Comparison of ENCODE assay signal across 8 cellular contexts in genomic region chr13:40589285-40590109, GRCh38.
A peak's percentile ranks its signal among the peaks of the same experiment; 100 is the strongest.
DNase-seq lines count a peak whose midpoint lies in the region; ATAC-seq and TF ChIP-seq lines count a peak whose summit lies in the region.

No MANE protein-coding gene starts in this region.

- H3K9me3 Mint-ChIP-seq in CD8-positive, alpha-beta T cell: no peaks in the 10 kb centered on the region
- H3K9me3 Mint-ChIP-seq in natural killer cell treated with Interleukin-12 subunit alpha and Interleukin-12 subunit beta and Interleukin-15 and Interleukin-18, amount 100 ng/mL, for 72 hours: no peaks in the 10 kb centered on the region

- peak overlapping the region; percentile 11 for H3K4me3 ChIP-seq in CD8-positive, alpha-beta T cell (ENCODE audit: low read depth, low read length)
- no peak overlapping the region for H3K4me3 ChIP-seq in fibroblast of lung (replicated peaks in 1 of 4; ENCODE audit: control extremely low read depth in 1 of 4, insufficient read depth in 1 of 4, low read depth in 3 of 4, low read length in 4 of 4)

- H2AFZ ChIP-seq in fibroblast of lung (ENCODE audit: low read length): no peak overlapping the region

- peak overlapping the region; percentile 50 for H3K4me3 Mint-ChIP-seq in CD8-positive, alpha-beta T cell
- H3K4me3 Mint-ChIP-seq in natural killer cell treated with Interleukin-12 subunit alpha and Interleukin-12 subunit beta and Interleukin-15 and Interleukin-18, amount 100 ng/mL, for 72 hours: peak overlapping the region; percentile 56

- no peaks in the 10 kb centered on the region for H3K79me2 ChIP-seq in fibroblast of lung (ENCODE audit: control insufficient read depth, insufficient read depth, low read length)

- H3K27me3 ChIP-seq in CD8-positive, alpha-beta T cell (ENCODE audit: insufficient read depth, low read length): no peaks in the 10 kb centered on the region
- H3K27me3 ChIP-seq in fibroblast of lung (ENCODE audit: control insufficient read depth, insufficient read depth, low read length): no peaks in the 10 kb centered on the region

- H3K4me1 Mint-ChIP-seq in CD8-positive, alpha-beta T cell (ENCODE audit: low read depth): peaks cover 97% of the 10 kb centered on the region
- peaks cover 48 to 54% of the 10 kb centered on the region in 2 donors for H3K4me1 Mint-ChIP-seq in natural killer cell treated with Interleukin-12 subunit alpha and Interleukin-12 subunit beta and Interleukin-15 and Interleukin-18, amount 100 ng/mL, for 72 hours (ENCODE audit: low read depth in 2 of 2)

- no peaks in the 10 kb centered on the region for H3K9me3 ChIP-seq in CD8-positive, alpha-beta T cell (ENCODE audit: low read length)
- no peaks in the 10 kb centered on the region for H3K9me3 ChIP-seq in fibroblast of lung (ENCODE audit: control insufficient read depth, insufficient read depth, low read depth, low read length)

- H4K20me1 ChIP-seq in fibroblast of lung (ENCODE audit: control insufficient read depth, extremely low read depth, insufficient read depth, low read length): no peaks in the 10 kb centered on the region

- H3K4me1 ChIP-seq in CD8-positive, alpha-beta T cell (ENCODE audit: insufficient read depth, low read length): peaks cover 93% of the 10 kb centered on the region
- H3K4me1 ChIP-seq in fibroblast of lung (ENCODE audit: control insufficient read depth, extremely low read depth, insufficient read depth, low read length): no peaks in the 10 kb centered on the region

- no peak overlapping the region for H3K9ac ChIP-seq in fibroblast of lung (ENCODE audit: insufficient read depth, low read length)

- POLR2A ChIA-PET in CD8-positive, alpha-beta T cell (lab: Charles Lee): no interaction called here

- H3K27me3 Mint-ChIP-seq in CD8-positive, alpha-beta T cell (ENCODE audit: low read depth): no peaks in the 10 kb centered on the region
- H3K27me3 Mint-ChIP-seq in natural killer cell treated with Interleukin-12 subunit alpha and Interleukin-12 subunit beta and Interleukin-15 and Interleukin-18, amount 100 ng/mL, for 72 hours: no peaks in the 10 kb centered on the region

- H3K36me3 ChIP-seq in CD8-positive, alpha-beta T cell (ENCODE audit: insufficient read depth, low read length): no peaks in the 10 kb centered on the region
- H3K36me3 ChIP-seq in fibroblast of lung (ENCODE audit: control insufficient read depth, insufficient read depth, low read length): no peaks in the 10 kb centered on the region

- no peak for TF ChIP-seq CTCF in CD8-positive, alpha-beta T cell (IDR thresholded peaks at IDR 0.05)
- no peak for TF ChIP-seq CTCF in fibroblast of lung (conservative IDR thresholded peaks at IDR 0.05 in 1 of 2, IDR thresholded peaks at IDR 0.05 in 1 of 2; ENCODE audit: low read depth in 1 of 2, low read length in 2 of 2)

- peak; percentile 13 for ATAC-seq in CD8-positive, alpha-beta T cell
- ATAC-seq in GM19328 (IDR thresholded peaks at IDR 0.05; ENCODE audit: unreplicated experiment) (peak; percentile 91), HG03354 (IDR thresholded peaks at IDR 0.05; ENCODE audit: poor library complexity, severe bottlenecking, unreplicated experiment) (peak; percentile 92), SK-N-SH treated with all-trans-retinoic acid at 6 μM for 48 hours (peak; percentile 76)
- ATAC-seq in natural killer cell treated with Interleukin-12 subunit alpha and Interleukin-12 subunit beta and Interleukin-15 and Interleukin-18, amount 100 ng/mL, for 72 hours: peak; percentile 71 to 74

- H3K27ac Mint-ChIP-seq in CD8-positive, alpha-beta T cell: peak overlapping the region; percentile 84
- peak overlapping the region; percentile 28 to 46 for H3K27ac Mint-ChIP-seq in natural killer cell treated with Interleukin-12 subunit alpha and Interleukin-12 subunit beta and Interleukin-15 and Interleukin-18, amount 100 ng/mL, for 72 hours

- peaks cover 2% of the 10 kb centered on the region for H3K36me3 Mint-ChIP-seq in CD8-positive, alpha-beta T cell
- H3K36me3 Mint-ChIP-seq in natural killer cell treated with Interleukin-12 subunit alpha and Interleukin-12 subunit beta and Interleukin-15 and Interleukin-18, amount 100 ng/mL, for 72 hours: no peaks in the 10 kb centered on the region

- intact Hi-C loops in CD8-positive, alpha-beta T cell (cut with DNase I, micrococcal nuclease): loop anchor here (2.0 to 10.0 kb wide), 4 partner anchors 13 to 905 kb away; no protein-coding TSS in a partner anchor

- no peak overlapping the region for H3K4me2 ChIP-seq in fibroblast of lung (ENCODE audit: extremely low read depth, insufficient read depth, low read length)

- no peak for DNase-seq in CD8-positive, alpha-beta T cell
- DNase-seq in fibroblast of lung (ENCODE audit: low read depth in 2 of 2) (peak; percentile 49 to 77), NCI-H1417 treated with DMSO at 0.1 percent for 48 hours (lab: John Stamatoyannopoulos, UW) (no peak), NCI-H1694 (lab: John Stamatoyannopoulos, UW) (no peak)
- no peak for DNase-seq in natural killer cell treated with Interleukin-12 subunit alpha and Interleukin-12 subunit beta and Interleukin-15 and Interleukin-18, amount 100 ng/mL, for 72 hours (ENCODE audit: low spot score)

- H3K27ac ChIP-seq in CD8-positive, alpha-beta T cell (ENCODE audit: low read depth, low read length): no peak overlapping the region
- H3K27ac ChIP-seq in fibroblast of lung (ENCODE audit: insufficient read depth, low read length): no peak overlapping the region

- CTCF ChIA-PET in CD8-positive, alpha-beta T cell (lab: Charles Lee): no interaction called here

TF ChIP-seq in SK-N-SH treated with all-trans-retinoic acid at 6 μM for 48 hours, 23 proteins besides CTCF, POLR2A, EP300 and RAD21 (continues in another document):
- TF ChIP-seq SNAI2 (CRISPR knock-in tag; IDR thresholded peaks at IDR 0.05) (no peak), ZFP3 (CRISPR knock-in tag; IDR thresholded peaks at IDR 0.05) (no peak), RARB (CRISPR knock-in tag; IDR thresholded peaks at IDR 0.05) (no peak), TSHZ2 (CRISPR knock-in tag; IDR thresholded peaks at IDR 0.05) (no peak), CSDC2 (CRISPR knock-in tag; IDR thresholded peaks at IDR 0.05) (no peak), ZFP30 (CRISPR knock-in tag; IDR thresholded peaks at IDR 0.05) (no peak), TOX (CRISPR knock-in tag; IDR thresholded peaks at IDR 0.05; ENCODE audit: borderline replicate concordance) (no peak)
- TF ChIP-seq, protein P1, sequence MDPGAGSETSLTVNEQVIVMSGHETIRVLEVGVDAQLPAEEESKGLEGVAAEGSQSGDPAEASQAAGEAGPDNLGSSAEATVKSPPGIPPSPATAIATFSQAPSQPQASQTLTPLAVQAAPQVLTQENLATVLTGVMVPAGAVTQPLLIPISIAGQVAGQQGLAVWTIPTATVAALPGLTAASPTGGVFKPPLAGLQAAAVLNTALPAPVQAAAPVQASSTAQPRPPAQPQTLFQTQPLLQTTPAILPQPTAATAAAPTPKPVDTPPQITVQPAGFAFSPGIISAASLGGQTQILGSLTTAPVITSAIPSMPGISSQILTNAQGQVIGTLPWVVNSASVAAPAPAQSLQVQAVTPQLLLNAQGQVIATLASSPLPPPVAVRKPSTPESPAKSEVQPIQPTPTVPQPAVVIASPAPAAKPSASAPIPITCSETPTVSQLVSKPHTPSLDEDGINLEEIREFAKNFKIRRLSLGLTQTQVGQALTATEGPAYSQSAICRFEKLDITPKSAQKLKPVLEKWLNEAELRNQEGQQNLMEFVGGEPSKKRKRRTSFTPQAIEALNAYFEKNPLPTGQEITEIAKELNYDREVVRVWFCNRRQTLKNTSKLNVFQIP (CRISPR knock-in tag; IDR thresholded peaks at IDR 0.05; ENCODE audit: borderline replicate concordance, low read depth): no peak
- TF ChIP-seq, protein P2, sequence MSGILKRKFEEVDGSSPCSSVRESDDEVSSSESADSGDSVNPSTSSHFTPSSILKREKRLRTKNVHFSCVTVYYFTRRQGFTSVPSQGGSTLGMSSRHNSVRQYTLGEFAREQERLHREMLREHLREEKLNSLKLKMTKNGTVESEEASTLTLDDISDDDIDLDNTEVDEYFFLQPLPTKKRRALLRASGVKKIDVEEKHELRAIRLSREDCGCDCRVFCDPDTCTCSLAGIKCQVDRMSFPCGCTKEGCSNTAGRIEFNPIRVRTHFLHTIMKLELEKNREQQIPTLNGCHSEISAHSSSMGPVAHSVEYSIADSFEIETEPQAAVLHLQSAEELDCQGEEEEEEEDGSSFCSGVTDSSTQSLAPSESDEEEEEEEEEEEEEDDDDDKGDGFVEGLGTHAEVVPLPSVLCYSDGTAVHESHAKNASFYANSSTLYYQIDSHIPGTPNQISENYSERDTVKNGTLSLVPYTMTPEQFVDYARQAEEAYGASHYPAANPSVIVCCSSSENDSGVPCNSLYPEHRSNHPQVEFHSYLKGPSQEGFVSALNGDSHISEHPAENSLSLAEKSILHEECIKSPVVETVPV (CRISPR knock-in tag; IDR thresholded peaks at IDR 0.05): no peak

Comparison
In these comparisons a context has a peak if more than half of its experiments do, and no peak if none do; other contexts are left out.
1. ATAC-seq: peak in every context shown above with its lines; median percentile 92 in HG03354; 91 in GM19328; 76 in SK-N-SH treated with all-trans-retinoic acid at 6 μM for 48 hours; 72 in natural killer cell treated with Interleukin-12 subunit alpha and Interleukin-12 subunit beta and Interleukin-15 and Interleukin-18, amount 100 ng/mL, for 72 hours; 13 in CD8-positive, alpha-beta T cell.
2. DNase-seq: peak in fibroblast of lung (2 of 2); none in CD8-positive, alpha-beta T cell (0 of 7), natural killer cell treated with Interleukin-12 subunit alpha and Interleukin-12 subunit beta and Interleukin-15 and Interleukin-18, amount 100 ng/mL, for 72 hours (single experiment), NCI-H1417 treated with DMSO at 0.1 percent for 48 hours (single experiment) and NCI-H1694 (single experiment).